ENCODE assay signal across 8 cellular contexts in genomic region chr20:62900692-62901584, GRCh38. TPM values are rescaled to one million over a fixed set of nuclear protein-coding genes. Genes with fewer than 3 reads are reported as not detected.
DNase-seq lines count a peak whose midpoint lies in the region; ATAC-seq, FAIRE-seq and TF ChIP-seq lines count a peak whose summit lies in the region.

No MANE protein-coding gene starts in this region.

- H3K79me2 ChIP-seq in HepG2 (ENCODE audit: insufficient read depth, low read length), result peaks cover 2% of the 10 kb centered on the region

- FAIRE-seq in HepG2 (lab: Jason Lieb, UNC), result peak; percentile 28

- no peaks in the 10 kb centered on the region for H3K27me3 Mint-ChIP-seq in activated CD8-positive, alpha-beta memory T cell treated with anti-CD3 and anti-CD28 coated beads, Interleukin-2, amount 10 ng/mL, durations not matched to agents 7 days and 5 days
- H3K27me3 Mint-ChIP-seq in activated CD4-positive, alpha-beta memory T cell treated with anti-CD3 and anti-CD28 coated beads for 36 hours, result no peaks in the 10 kb centered on the region

- POLR2A ChIA-PET in activated CD4-positive, alpha-beta memory T cell treated with anti-CD3 and anti-CD28 coated beads for 36 hours (lab: Charles Lee), result no interaction called here
- POLR2A ChIA-PET in HepG2 (lab: Yijun Ruan, JAX), result interaction anchor here (0.6 to 3.5 kb wide), 12 partner anchors 15 to 78 kb away, joined by 3 to 18 read pairs (median 3); partner anchors contain the start of genes SLC17A9 and TCFL5

- no peak for TF ChIP-seq RAD21 in HepG2 (CRISPR knock-in tag; IDR thresholded peaks at IDR 0.05)

- H4K20me1 ChIP-seq in HepG2 (ENCODE audit: insufficient read depth, low read length), result peaks cover 11% of the 10 kb centered on the region

- H3K4me2 ChIP-seq in HepG2 (ENCODE audit: low read depth, low read length), result 0 out of 2 replicates have a peak overlapping the region, but pooled peaks have one; percentile 4

- H3K36me3 ChIP-seq in HUES64 (ENCODE audit: insufficient read depth, low read length) (peaks cover 60% of the 10 kb centered on the region), HepG2 (replicated peaks in 1 of 2; ENCODE audit: control insufficient read depth in 1 of 2, insufficient read depth in 2 of 2, low read length in 2 of 2) (peaks cover 20 to 50% of the 10 kb centered on the region in 2 experiments; a peak in 4 of 5 replicates)

- H3K9ac ChIP-seq in HUES64 (ENCODE audit: low read depth, low read length), result no peak overlapping the region
- H3K9ac ChIP-seq in HepG2 (ENCODE audit: insufficient read depth, low read depth, low read length), result no peak overlapping the region

- H3K4me3 Mint-ChIP-seq in activated CD8-positive, alpha-beta memory T cell treated with anti-CD3 and anti-CD28 coated beads, Interleukin-2, amount 10 ng/mL, durations not matched to agents 7 days and 5 days, result no peak overlapping the region
- H3K4me3 Mint-ChIP-seq in activated CD4-positive, alpha-beta memory T cell treated with anti-CD3 and anti-CD28 coated beads for 36 hours, result no peak overlapping the region

- peak overlapping the region; percentile 39 for H3K27ac Mint-ChIP-seq in activated CD8-positive, alpha-beta memory T cell treated with anti-CD3 and anti-CD28 coated beads, Interleukin-2, amount 10 ng/mL, durations not matched to agents 7 days and 5 days
- H3K27ac Mint-ChIP-seq in activated CD4-positive, alpha-beta memory T cell treated with anti-CD3 and anti-CD28 coated beads for 36 hours, result peak overlapping the region; percentile 81

- no peaks in the 10 kb centered on the region for H3K9me3 Mint-ChIP-seq in activated CD8-positive, alpha-beta memory T cell treated with anti-CD3 and anti-CD28 coated beads, Interleukin-2, amount 10 ng/mL, durations not matched to agents 7 days and 5 days (ENCODE audit: low read depth)
- H3K9me3 Mint-ChIP-seq in activated CD4-positive, alpha-beta memory T cell treated with anti-CD3 and anti-CD28 coated beads for 36 hours, result no peaks in the 10 kb centered on the region

- no peak for DNase-seq in activated CD8-positive, alpha-beta memory T cell treated with anti-CD3 and anti-CD28 coated beads, Interleukin-2, amount 10 ng/mL, durations not matched to agents 7 days and 5 days
- no peak for DNase-seq in activated CD8-positive, alpha-beta memory T cell treated with anti-CD3 and anti-CD28 coated beads for 24 hours
- peak; percentile 22 for DNase-seq in activated CD4-positive, alpha-beta memory T cell treated with anti-CD3 and anti-CD28 coated beads for 36 hours
- DNase-seq in HepG2 (ENCODE audit: low spot score), result peak; percentile 70
- DNase-seq in cerebellum (ENCODE audit: low spot score), result no peak
- no peak for DNase-seq in amygdala (lab: John Stamatoyannopoulos, UW)
- no peak for DNase-seq in GM19238 (ENCODE audit: insufficient read length, low spot score)

- no peak overlapping the region for H3K4me3 ChIP-seq in HUES64 (ENCODE audit: low read length)
- no peak overlapping the region for H3K4me3 ChIP-seq in HepG2 (replicated peaks in 1 of 3; ENCODE audit: insufficient read depth in 1 of 3, low read depth in 2 of 3, low read length in 3 of 3)

- peak overlapping the region; percentile 59 for H3K27ac ChIP-seq in HUES64 (ENCODE audit: low read depth, low read length)
- peak overlapping the region; percentile 23 for H3K27ac ChIP-seq in HepG2 (ENCODE audit: extremely low read length, insufficient read depth, low read length)

- intact Hi-C loops in activated CD4-positive, alpha-beta memory T cell treated with anti-CD3 and anti-CD28 coated beads for 36 hours (cut with micrococcal nuclease), result loop anchor here (2.0 kb wide), 1 partner anchor 108 kb away; no protein-coding TSS in a partner anchor
- intact Hi-C loops in HepG2 (cut with micrococcal nuclease; ENCODE audit: unreplicated experiment), result loop anchor here (1.0 to 5.0 kb wide), 6 partner anchors 20 to 108 kb away; partner anchors contain the start of genes GID8 and SLC17A9

- H3K4me1 Mint-ChIP-seq in activated CD8-positive, alpha-beta memory T cell treated with anti-CD3 and anti-CD28 coated beads, Interleukin-2, amount 10 ng/mL, durations not matched to agents 7 days and 5 days, result peaks cover 55% of the 10 kb centered on the region
- peaks cover 41% of the 10 kb centered on the region for H3K4me1 Mint-ChIP-seq in activated CD4-positive, alpha-beta memory T cell treated with anti-CD3 and anti-CD28 coated beads for 36 hours (ENCODE audit: low read depth)

- H3K4me1 ChIP-seq in HUES64 (ENCODE audit: insufficient read depth, low read length) (peaks cover 21% of the 10 kb centered on the region), HepG2 (ENCODE audit: insufficient read depth, low read length) (peaks cover 32% of the 10 kb centered on the region)

- WGBS in HUES64, result 76% methylated on average over 20 of the region's 20 CpGs
- 72% methylated on average over 20 of the region's 20 CpGs for WGBS in HepG2 (ENCODE audit: low lambda C conversion rate)

- CTCF ChIA-PET in activated CD8-positive, alpha-beta memory T cell treated with anti-CD3 and anti-CD28 coated beads, Interleukin-2, amount 10 ng/mL, durations not matched to agents 7 days and 5 days (lab: Charles Lee), result interaction anchor here (0.6 to 13.9 kb wide), 17 partner anchors 7 to 108 kb away, joined by 3 to 268 read pairs (median 6); partner anchors contain the start of genes DIDO1, GID8, SLC17A9 and TCFL5
- CTCF ChIA-PET in activated CD4-positive, alpha-beta memory T cell treated with anti-CD3 and anti-CD28 coated beads for 36 hours (lab: Charles Lee), result interaction anchor here (0.6 to 6.9 kb wide), 11 partner anchors 10 to 532 kb away, joined by 3 to 127 read pairs (median 3); no protein-coding TSS in a partner anchor
- CTCF ChIA-PET in HepG2 (lab: Yijun Ruan, JAX; ENCODE audit: low intra/inter-chr PET ratio, low total read pairs), result interaction anchor here (1.3 to 3.1 kb wide), 7 partner anchors 20 to 108 kb away, joined by 3 to 30 read pairs (median 6); partner anchors contain the start of gene DIDO1

- H2AFZ ChIP-seq in HepG2 (ENCODE audit: low read length), result no peak overlapping the region

- peak; percentile 16 for ATAC-seq in activated CD8-positive, alpha-beta memory T cell treated with anti-CD3 and anti-CD28 coated beads, Interleukin-2, amount 10 ng/mL, durations not matched to agents 7 days and 5 days
- ATAC-seq in HepG2, result peak; percentile 40

- no peaks in the 10 kb centered on the region for H3K9me3 ChIP-seq in HUES64 (ENCODE audit: insufficient read depth, low read depth, low read length)
- no peaks in the 10 kb centered on the region for H3K9me3 ChIP-seq in HepG2 (ENCODE audit: low read length)

- H3K36me3 Mint-ChIP-seq in activated CD8-positive, alpha-beta memory T cell treated with anti-CD3 and anti-CD28 coated beads, Interleukin-2, amount 10 ng/mL, durations not matched to agents 7 days and 5 days, result peaks cover 31% of the 10 kb centered on the region
- peaks cover 23% of the 10 kb centered on the region for H3K36me3 Mint-ChIP-seq in activated CD4-positive, alpha-beta memory T cell treated with anti-CD3 and anti-CD28 coated beads for 36 hours

- no peak for TF ChIP-seq EP300 in HepG2 (IDR thresholded peaks at IDR 0.05; ENCODE audit: low read depth in 2 of 2, low read length in 2 of 2)
- TF ChIP-seq EP300 in HepG2 (CRISPR knock-in tag; IDR thresholded peaks at IDR 0.05; ENCODE audit: borderline replicate concordance), result no peak

- in situ Hi-C loops in HepG2 (cut with HindIII; ENCODE audit: extremely low pct_ligation_motif_present, low pct_unique_long_range_greater_than_20kb), result no loop called here

- H3K27me3 ChIP-seq in HUES64 (ENCODE audit: insufficient read depth, low read length), result no peaks in the 10 kb centered on the region
- H3K27me3 ChIP-seq in HepG2 (ENCODE audit: control insufficient read depth in 1 of 2, insufficient read depth in 2 of 2, low read length in 2 of 2), result no peaks in the 10 kb centered on the region

- TF ChIP-seq CTCF in HepG2 (CRISPR knock-in tag; IDR thresholded peaks at IDR 0.05), result no peak

- BruUV-seq in HepG2 (replicated peaks; lab: Mats Ljungman, UMichigan), result no TSS peak

- peak in 1 of 2 experiments; percentile 39; a peak in 1 of 4 replicates for TF ChIP-seq POLR2A in HepG2 (IDR thresholded peaks at IDR 0.05; ENCODE audit: insufficient read depth in 1 of 2, low read depth in 2 of 2, low read length in 2 of 2)

RNA-seq across cellular contexts. Expression of gene DIDO1, which starts 25.4 kb away (rescaled TPM):
- 10 to 100 TPM; 64.6 to 87.0 TPM for total RNA-seq in activated CD8-positive, alpha-beta memory T cell treated with anti-CD3 and anti-CD28 coated beads, Interleukin-2, amount 10 ng/mL, durations not matched to agents 7 days and 5 days
- polyA plus RNA-seq in HUES64 (2013, experiment 1 of 2), result 42.2 TPM
- polyA plus RNA-seq in HUES64 (2013, experiment 2 of 2), result 44.1 TPM
- total RNA-seq in activated CD4-positive, alpha-beta memory T cell treated with anti-CD3 and anti-CD28 coated beads for 36 hours, result 10 to 100 TPM; 46.6 to 48.4 TPM
- 75.1 and 77.0 TPM in 2 replicates for total RNA-seq in HepG2 (2016; rRNA removed; fragmentation: Illumina TruSeq; extraction: Trizol)
- total RNA-seq in HepG2 (2016; cell fraction: cytosol; rRNA removed; fragmentation: Illumina TruSeq; extraction: Trizol; ENCODE audit: low read depth), result 14.5 and 17.3 TPM in 2 replicates
- 71.7 and 75.6 TPM in 2 replicates for total RNA-seq in HepG2 (2016; cell fraction: insoluble cytoplasmic fraction; rRNA removed; fragmentation: Illumina TruSeq; extraction: Trizol)
- 32.1 and 34.1 TPM in 2 replicates for total RNA-seq in HepG2 (2016; cell fraction: membrane; rRNA removed; fragmentation: Illumina TruSeq; extraction: Trizol)
- 86.6 and 98.5 TPM in 2 replicates for total RNA-seq in HepG2 (2016; cell fraction: nucleus; rRNA removed; fragmentation: Illumina TruSeq; extraction: Trizol)
- polyA plus RNA-seq in HepG2 (2011; rRNA removed), result 72.6 and 75.0 TPM in 2 replicates
- polyA plus RNA-seq in HepG2 (2011; cell fraction: cytosol; rRNA removed), result 53.2 and 57.1 TPM in 2 replicates
- polyA plus RNA-seq in HepG2 (2011; cell fraction: nucleus; rRNA removed), result 292 and 297 TPM in 2 replicates
- polyA plus RNA-seq in HepG2 (2012), result 67.9 and 74.0 TPM in 2 replicates
- 3.0 TPM in 2 replicates for polyA plus RNA-seq in HepG2 (2016; cell fraction: cytosol; fragmentation: Illumina TruSeq; extraction: Trizol; ENCODE audit: low read depth)
- 61.5 and 65.9 TPM in 2 replicates for polyA plus RNA-seq in HepG2 (2016; cell fraction: insoluble cytoplasmic fraction; fragmentation: Illumina TruSeq; extraction: Trizol; ENCODE audit: low read depth)
- 10.9 and 11.6 TPM in 2 replicates for polyA plus RNA-seq in HepG2 (2016; cell fraction: membrane; fragmentation: Illumina TruSeq; extraction: Trizol; ENCODE audit: low read depth)
- polyA plus RNA-seq in HepG2 (2016; cell fraction: nucleus; fragmentation: Illumina TruSeq; extraction: Trizol; ENCODE audit: insufficient read depth, low read depth), result 130 and 135 TPM in 2 replicates
- polyA minus RNA-seq in HepG2 (2011; rRNA and poly(A)+ RNA removed; ENCODE audit: low replicate concordance), result 33.0 and 89.8 TPM in 2 replicates
- polyA minus RNA-seq in HepG2 (2011; cell fraction: cytosol; rRNA and poly(A)+ RNA removed), result 30.7 and 35.0 TPM in 2 replicates
- 139 and 144 TPM in 2 replicates for polyA minus RNA-seq in HepG2 (2011; cell fraction: nucleus; rRNA and poly(A)+ RNA removed)
- 54.3 TPM for total RNA-seq in cerebellum

RNA-seq across cellular contexts. Expression of gene GID8, which starts 37.0 kb away (rescaled TPM):
- total RNA-seq in activated CD8-positive, alpha-beta memory T cell treated with anti-CD3 and anti-CD28 coated beads, Interleukin-2, amount 10 ng/mL, durations not matched to agents 7 days and 5 days, result 10 to 100 TPM; 29.8 to 36.8 TPM
- 43.9 TPM for polyA plus RNA-seq in HUES64 (2013, experiment 1 of 2)
- polyA plus RNA-seq in HUES64 (2013, experiment 2 of 2), result 45.3 TPM
- 10 to 100 TPM; 33.9 to 34.8 TPM for total RNA-seq in activated CD4-positive, alpha-beta memory T cell treated with anti-CD3 and anti-CD28 coated beads for 36 hours
- total RNA-seq in HepG2 (2016; rRNA removed; fragmentation: Illumina TruSeq; extraction: Trizol) (59.8 and 74.4 TPM in 2 replicates), cerebellum (34.3 TPM)
- 17.8 and 18.7 TPM in 2 replicates for total RNA-seq in HepG2 (2016; cell fraction: cytosol; rRNA removed; fragmentation: Illumina TruSeq; extraction: Trizol; ENCODE audit: low read depth)
- 60.3 and 68.0 TPM in 2 replicates for total RNA-seq in HepG2 (2016; cell fraction: insoluble cytoplasmic fraction; rRNA removed; fragmentation: Illumina TruSeq; extraction: Trizol)
- 45.9 and 46.6 TPM in 2 replicates for total RNA-seq in HepG2 (2016; cell fraction: membrane; rRNA removed; fragmentation: Illumina TruSeq; extraction: Trizol)
- total RNA-seq in HepG2 (2016; cell fraction: nucleus; rRNA removed; fragmentation: Illumina TruSeq; extraction: Trizol), result 35.6 and 42.8 TPM in 2 replicates
- polyA plus RNA-seq in HepG2 (2011; rRNA removed), result 39.0 and 39.6 TPM in 2 replicates
- 39.6 and 40.7 TPM in 2 replicates for polyA plus RNA-seq in HepG2 (2011; cell fraction: cytosol; rRNA removed)
- 23.9 and 26.9 TPM in 2 replicates for polyA plus RNA-seq in HepG2 (2011; cell fraction: nucleus; rRNA removed)
- 36.8 and 46.0 TPM in 2 replicates for polyA plus RNA-seq in HepG2 (2012)
- 14.5 and 16.6 TPM in 2 replicates for polyA plus RNA-seq in HepG2 (2016; cell fraction: cytosol; fragmentation: Illumina TruSeq; extraction: Trizol; ENCODE audit: low read depth)
- polyA plus RNA-seq in HepG2 (2016; cell fraction: insoluble cytoplasmic fraction; fragmentation: Illumina TruSeq; extraction: Trizol; ENCODE audit: low read depth), result 66.0 and 70.4 TPM in 2 replicates
- 31.6 and 32.0 TPM in 2 replicates for polyA plus RNA-seq in HepG2 (2016; cell fraction: membrane; fragmentation: Illumina TruSeq; extraction: Trizol; ENCODE audit: low read depth)
- 58.8 and 62.9 TPM in 2 replicates for polyA plus RNA-seq in HepG2 (2016; cell fraction: nucleus; fragmentation: Illumina TruSeq; extraction: Trizol; ENCODE audit: insufficient read depth, low read depth)
- polyA minus RNA-seq in HepG2 (2011; rRNA and poly(A)+ RNA removed; ENCODE audit: low replicate concordance), result 30.6 and 61.9 TPM in 2 replicates
- polyA minus RNA-seq in HepG2 (2011; cell fraction: cytosol; rRNA and poly(A)+ RNA removed), result 28.5 and 31.3 TPM in 2 replicates
- 27.2 and 34.4 TPM in 2 replicates for polyA minus RNA-seq in HepG2 (2011; cell fraction: nucleus; rRNA and poly(A)+ RNA removed)

RNA-seq across cellular contexts. Expression of gene TCFL5, which starts 39.3 kb away (rescaled TPM):
- total RNA-seq in activated CD8-positive, alpha-beta memory T cell treated with anti-CD3 and anti-CD28 coated beads, Interleukin-2, amount 10 ng/mL, durations not matched to agents 7 days and 5 days, result 1 to 10 TPM; 6.6 to 6.7 TPM
- polyA plus RNA-seq in HUES64 (2013, experiment 1 of 2), result 10.8 TPM
- polyA plus RNA-seq in HUES64 (2013, experiment 2 of 2), result 16.0 TPM
- total RNA-seq in activated CD4-positive, alpha-beta memory T cell treated with anti-CD3 and anti-CD28 coated beads for 36 hours, result 1 to 10 TPM; 4.7 to 5.0 TPM
- total RNA-seq in HepG2 (2016; rRNA removed; fragmentation: Illumina TruSeq; extraction: Trizol) (20.0 and 21.1 TPM in 2 replicates), cerebellum (9.3 TPM)
- total RNA-seq in HepG2 (2016; cell fraction: cytosol; rRNA removed; fragmentation: Illumina TruSeq; extraction: Trizol; ENCODE audit: low read depth), result 13.3 and 17.7 TPM in 2 replicates
- total RNA-seq in HepG2 (2016; cell fraction: insoluble cytoplasmic fraction; rRNA removed; fragmentation: Illumina TruSeq; extraction: Trizol), result 20.4 and 21.0 TPM in 2 replicates
- 28.7 and 36.7 TPM in 2 replicates for total RNA-seq in HepG2 (2016; cell fraction: membrane; rRNA removed; fragmentation: Illumina TruSeq; extraction: Trizol)
- total RNA-seq in HepG2 (2016; cell fraction: nucleus; rRNA removed; fragmentation: Illumina TruSeq; extraction: Trizol), result 11.4 and 12.6 TPM in 2 replicates
- 14.2 and 14.8 TPM in 2 replicates for polyA plus RNA-seq in HepG2 (2011; rRNA removed)
- 9.0 and 11.8 TPM in 2 replicates for polyA plus RNA-seq in HepG2 (2011; cell fraction: cytosol; rRNA removed)
- polyA plus RNA-seq in HepG2 (2011; cell fraction: nucleus; rRNA removed), result 6.4 and 8.0 TPM in 2 replicates
- polyA plus RNA-seq in HepG2 (2012), result 12.4 and 13.3 TPM in 2 replicates
- 13.1 and 14.7 TPM in 2 replicates for polyA plus RNA-seq in HepG2 (2016; cell fraction: cytosol; fragmentation: Illumina TruSeq; extraction: Trizol; ENCODE audit: low read depth)
- 19.5 and 20.9 TPM in 2 replicates for polyA plus RNA-seq in HepG2 (2016; cell fraction: insoluble cytoplasmic fraction; fragmentation: Illumina TruSeq; extraction: Trizol; ENCODE audit: low read depth)
- polyA plus RNA-seq in HepG2 (2016; cell fraction: membrane; fragmentation: Illumina TruSeq; extraction: Trizol; ENCODE audit: low read depth), result 25.6 and 29.7 TPM in 2 replicates
- 21.4 and 23.1 TPM in 2 replicates for polyA plus RNA-seq in HepG2 (2016; cell fraction: nucleus; fragmentation: Illumina TruSeq; extraction: Trizol; ENCODE audit: insufficient read depth, low read depth)
- 4.7 and 6.4 TPM in 2 replicates for polyA minus RNA-seq in HepG2 (2011; rRNA and poly(A)+ RNA removed; ENCODE audit: low replicate concordance)
- 9.9 and 10.2 TPM in 2 replicates for polyA minus RNA-seq in HepG2 (2011; cell fraction: cytosol; rRNA and poly(A)+ RNA removed)
- 5.2 and 6.1 TPM in 2 replicates for polyA minus RNA-seq in HepG2 (2011; cell fraction: nucleus; rRNA and poly(A)+ RNA removed)

RNA-seq across cellular contexts. Expression of gene SLC17A9, which starts 51.6 kb away (rescaled TPM):
- 10 to 100 TPM; 26.1 to 34.1 TPM for total RNA-seq in activated CD8-positive, alpha-beta memory T cell treated with anti-CD3 and anti-CD28 coated beads, Interleukin-2, amount 10 ng/mL, durations not matched to agents 7 days and 5 days
- 6.0 TPM for polyA plus RNA-seq in HUES64 (2013, experiment 1 of 2)
- 6.9 TPM for polyA plus RNA-seq in HUES64 (2013, experiment 2 of 2)
- total RNA-seq in activated CD4-positive, alpha-beta memory T cell treated with anti-CD3 and anti-CD28 coated beads for 36 hours, result 1 to 10 TPM; 9.5 to 9.7 TPM
- total RNA-seq in HepG2 (2016; rRNA removed; fragmentation: Illumina TruSeq; extraction: Trizol), result 33.6 and 110 TPM in 2 replicates
- 27.1 and 27.6 TPM in 2 replicates for total RNA-seq in HepG2 (2016; cell fraction: cytosol; rRNA removed; fragmentation: Illumina TruSeq; extraction: Trizol; ENCODE audit: low read depth)
- total RNA-seq in HepG2 (2016; cell fraction: insoluble cytoplasmic fraction; rRNA removed; fragmentation: Illumina TruSeq; extraction: Trizol), result 25.3 and 116 TPM in 2 replicates
- total RNA-seq in HepG2 (2016; cell fraction: membrane; rRNA removed; fragmentation: Illumina TruSeq; extraction: Trizol), result 36.6 and 38.0 TPM in 2 replicates
- total RNA-seq in HepG2 (2016; cell fraction: nucleus; rRNA removed; fragmentation: Illumina TruSeq; extraction: Trizol), result 145 and 168 TPM in 2 replicates
- polyA plus RNA-seq in HepG2 (2011; rRNA removed), result 191 and 280 TPM in 2 replicates
- 57.2 and 94.5 TPM in 2 replicates for polyA plus RNA-seq in HepG2 (2011; cell fraction: cytosol; rRNA removed)
- 3,698 and 4,960 TPM in 2 replicates for polyA plus RNA-seq in HepG2 (2011; cell fraction: nucleus; rRNA removed)
- 173 and 220 TPM in 2 replicates for polyA plus RNA-seq in HepG2 (2012)
- 16.5 and 18.1 TPM in 2 replicates for polyA plus RNA-seq in HepG2 (2016; cell fraction: cytosol; fragmentation: Illumina TruSeq; extraction: Trizol; ENCODE audit: low read depth)
- polyA plus RNA-seq in HepG2 (2016; cell fraction: insoluble cytoplasmic fraction; fragmentation: Illumina TruSeq; extraction: Trizol; ENCODE audit: low read depth), result 36.5 and 42.6 TPM in 2 replicates
- 30.7 and 32.6 TPM in 2 replicates for polyA plus RNA-seq in HepG2 (2016; cell fraction: membrane; fragmentation: Illumina TruSeq; extraction: Trizol; ENCODE audit: low read depth)
- 553 and 603 TPM in 2 replicates for polyA plus RNA-seq in HepG2 (2016; cell fraction: nucleus; fragmentation: Illumina TruSeq; extraction: Trizol; ENCODE audit: insufficient read depth, low read depth)
- 0.07 and 195 TPM in 2 replicates for polyA minus RNA-seq in HepG2 (2011; rRNA and poly(A)+ RNA removed; ENCODE audit: low replicate concordance)
- polyA minus RNA-seq in HepG2 (2011; cell fraction: cytosol; rRNA and poly(A)+ RNA removed), result 33.4 and 43.3 TPM in 2 replicates
- 176 and 196 TPM in 2 replicates for polyA minus RNA-seq in HepG2 (2011; cell fraction: nucleus; rRNA and poly(A)+ RNA removed)
- total RNA-seq in cerebellum, result 0.36 TPM

Comparison
In these comparisons a context has a peak if more than half of its experiments do, and no peak if none do; other contexts are left out.
1. DNase-seq: peak in activated CD4-positive, alpha-beta memory T cell treated with anti-CD3 and anti-CD28 coated beads for 36 hours (single experiment) and HepG2 (single experiment); none in activated CD8-positive, alpha-beta memory T cell treated with anti-CD3 and anti-CD28 coated beads, Interleukin-2, amount 10 ng/mL, durations not matched to agents 7 days and 5 days (single experiment), activated CD8-positive, alpha-beta memory T cell treated with anti-CD3 and anti-CD28 coated beads for 24 hours (single experiment), cerebellum (single experiment), amygdala (0 of 56) and GM19238 (single experiment).